8 cellular contexts compared by ENCODE assay signal in genomic region chr17:79009397-79010303, GRCh38. TPM values are rescaled to one million over a fixed set of nuclear protein-coding genes. Genes with fewer than 3 reads are reported as not detected.
DNase-seq lines count a peak whose midpoint lies in the region; ATAC-seq, FAIRE-seq and TF ChIP-seq lines count a peak whose summit lies in the region.

TSS of gene CANT1 (minus strand) at chr17:79009764. CDS start at chr17:78997622, 12,142 bp downstream.

- ATAC-seq in HG02588 (IDR thresholded peaks at IDR 0.05; ENCODE audit: unreplicated experiment) = peak; percentile 83
- ATAC-seq in sciatic nerve = peak; percentile 96

- peak; percentile 30; the same call in 1 of the 2 replicates for TF ChIP-seq POLR2A in GM12891 (IDR thresholded peaks at IDR 0.05; ENCODE audit: low read depth, low read length)

- no peak for TF ChIP-seq CTCF in astrocyte of the cerebellum (IDR thresholded peaks at IDR 0.05; ENCODE audit: low read depth, low read length, missing control alignments)

- intact Hi-C loops in sciatic nerve (cut with DNase I) = no loop called here

- H3K4me3 ChIP-seq in astrocyte of the cerebellum (ENCODE audit: low read depth, low read length) = peak within 1 kb of the TSS; percentile 95

- in situ Hi-C loops in astrocyte of the cerebellum (cut with HindIII; ENCODE audit: low sequenced_read_pairs) = no loop called here

- peak; percentile 83 for FAIRE-seq in GM12891 (lab: Jason Lieb, UNC)

- DNase-seq in GM12891 (ENCODE audit: insufficient read length, low spot score) (peak; percentile 99), NCI-H1092 treated with DMSO at 0.1 percent for 48 hours (lab: John Stamatoyannopoulos, UW) (peak; percentile 75), T-helper 9 cell (peak; percentile 75), astrocyte of the cerebellum (ENCODE audit: low read depth) (peak; percentile 51), hypothalamus (lab: John Stamatoyannopoulos, UW) (peak in 50 of 51 donors; percentile 26 to 89 (median 70)), sciatic nerve (ENCODE audit: low spot score) (peak; percentile 91), OCI-M2 (lab: John Stamatoyannopoulos, UW; ENCODE audit: unreplicated experiment) (no peak)

TF ChIP-seq in GM12891, 5 proteins besides CTCF, POLR2A, EP300 and RAD21:
- TF ChIP-seq SPI1 (IDR thresholded peaks at IDR 0.05; ENCODE audit: low read depth, low read length) (peak; percentile 54), POU2F2 (IDR thresholded peaks at IDR 0.05; ENCODE audit: low read depth, low read length) (no peak), POLR2AphosphoS5 (IDR thresholded peaks at IDR 0.05; ENCODE audit: low read depth, low read length) (peak; percentile 51; the same call in 1 of the 2 replicates), TAF1 (IDR thresholded peaks at IDR 0.05; ENCODE audit: low read depth, low read length) (peak; percentile 39; the same call in 1 of the 2 replicates), PAX5 (IDR thresholded peaks at IDR 0.05; ENCODE audit: insufficient read depth, low read length, severe bottlenecking) (peak; percentile 19)
TF ChIP-seq in GM12891: peak in this region for 4.

RNA-seq across cellular contexts. Expression of gene CANT1, which starts in this region (rescaled TPM):
- 24.6 TPM for polyA plus RNA-seq in GM12891 (2012; ENCODE audit: low read depth, missing spikeins)
- total RNA-seq in sciatic nerve = 28.9 TPM
